ENCODE assay signal across 19 cellular contexts in the genomic region with DNA sequence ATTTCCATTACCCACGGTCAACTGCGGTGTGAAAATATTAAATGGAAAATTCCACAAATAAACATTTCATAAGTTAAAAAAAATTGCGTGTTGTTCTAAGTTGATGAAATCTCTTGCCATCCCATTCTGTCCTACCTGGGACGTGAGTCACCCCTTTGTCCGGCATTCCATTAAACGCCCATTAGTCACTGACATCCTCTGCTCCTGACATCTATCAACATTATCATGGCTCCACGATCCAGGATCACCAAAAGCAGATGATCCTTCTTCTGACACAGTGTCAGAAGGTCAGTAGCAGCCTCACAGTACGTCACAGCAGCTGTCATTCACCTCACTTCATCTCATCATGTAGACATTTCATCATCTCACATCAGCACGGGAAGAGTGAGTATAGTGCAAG.
A peak's percentile ranks its signal among the peaks of the same experiment; 100 is the strongest.
DNase-seq lines count a peak whose midpoint lies in the region; ATAC-seq, FAIRE-seq and TF ChIP-seq lines count a peak whose summit lies in the region.
"Had no signal": no experiment of that assay in that cellular context is flagged by ENCODE, and none has a peak within 500 bp of the region (broad histone marks: within the 10 kb centered on the region; RNA-seq: fewer than 3 reads in every experiment).

No MANE protein-coding gene starts in this region.

- H3K4me1 Mint-ChIP-seq in chondrocyte (ENCODE audit: low read depth), result peaks cover 21% of the 10 kb centered on the region

- peak; percentile 72 for ATAC-seq in HCT116
- no peak for ATAC-seq in left ventricle myocardium superior
- ATAC-seq in HG03520 (IDR thresholded peaks at IDR 0.05; ENCODE audit: unreplicated experiment), result no peak

- no peak overlapping the region for H3K4me3 Mint-ChIP-seq in chondrocyte (ENCODE audit: unreplicated experiment)
- H3K4me3 Mint-ChIP-seq: brain, neural progenitor cell had no signal

- H3K4me2 ChIP-seq in HCT116 (ENCODE audit: low read length), result peak overlapping the region; percentile 66
- H3K4me2 ChIP-seq: hepatocyte, neural progenitor cell had no signal

- H4K20me1 ChIP-seq in HCT116 (ENCODE audit: insufficient read depth), result no peaks in the 10 kb centered on the region

- POLR2A ChIA-PET in HCT116 (lab: Charles Lee), result no interaction called here

- TF ChIP-seq CTCF in HCT116 (IDR thresholded peaks at IDR 0.05 in 2 of 3, conservative IDR thresholded peaks at IDR 0.05 in 1 of 3; ENCODE audit: borderline replicate concordance in 1 of 3, insufficient read depth in 1 of 3, low read depth in 2 of 3, low read length in 2 of 3) (no peak), chondrocyte (IDR thresholded peaks at IDR 0.05) (no peak)

- 0 out of 4 replicates have a peak overlapping the region, but pooled peaks of 1 of the 2 experiments have one; percentile 27 for H3K4me3 ChIP-seq in HCT116 (replicated peaks in 1 of 2; ENCODE audit: low read depth in 1 of 2, low read length in 2 of 2)
- H3K4me3 ChIP-seq: hepatocyte, neural progenitor cell, right atrium auricular region had no signal

- peak; percentile 57 for FAIRE-seq in RCC 7860 (lab: Jason Lieb, UNC)
- FAIRE-seq: G401.6 had no signal

- H3K36me3 Mint-ChIP-seq in chondrocyte (ENCODE audit: low read depth), result peaks cover 17% of the 10 kb centered on the region

- RAD21 ChIA-PET in HCT116 (lab: Charles Lee; ENCODE audit: low non-redundant PET in 1 of 2, low total read pairs in 2 of 2, uncharacterized antibody in 2 of 2, unreplicated experiment in 2 of 2), result no interaction called here

- TF ChIP-seq RAD21 in HCT116 (IDR thresholded peaks at IDR 0.05; ENCODE audit: low read depth), result 0 out of 2 replicates have a peak, but pooled peaks have one; percentile 18

- H3K27ac Mint-ChIP-seq in chondrocyte (ENCODE audit: unreplicated experiment), result peak overlapping the region; percentile 69
- H3K27ac Mint-ChIP-seq: brain, neural progenitor cell had no signal

- peaks cover 4% of the 10 kb centered on the region for H3K9me3 Mint-ChIP-seq in chondrocyte (ENCODE audit: low read depth)

- H3K36me3 ChIP-seq in HCT116 (ENCODE audit: control insufficient read depth in 1 of 2, insufficient read depth in 2 of 2, low read length in 2 of 2), result peaks cover 0 to 9% of the 10 kb centered on the region in 2 experiments; a peak in 1 of 4 replicates
- H3K36me3 ChIP-seq: neural progenitor cell, right atrium auricular region had no signal

- intact Hi-C loops in HCT116 (cut with micrococcal nuclease) (loop anchor here (5.0 kb wide), 1 partner anchor 124 kb away; the partner anchor contains the start of gene ZNF827), left ventricle myocardium superior (cut with micrococcal nuclease) (no loop called here)

- no peaks in the 10 kb centered on the region for H3K27me3 ChIP-seq in HCT116 (ENCODE audit: insufficient read depth, low read length)
- H3K27me3 ChIP-seq: hepatocyte, neural progenitor cell, right atrium auricular region had no signal

- no TSS peak for BruUV-seq in HCT116 (replicated peaks; lab: Mats Ljungman, UMichigan)

- H3K9me2 ChIP-seq in HCT116 (ENCODE audit: insufficient read depth), result no peaks in the 10 kb centered on the region

- no peaks in the 10 kb centered on the region for H3K79me2 ChIP-seq in HCT116 (ENCODE audit: insufficient read depth, low read length)
- H3K79me2 ChIP-seq: hepatocyte had no signal

- H3K27ac ChIP-seq in HCT116 (ENCODE audit: low read depth, low read length), result peak overlapping the region; percentile 72
- H3K27ac ChIP-seq: hepatocyte, neural progenitor cell, right atrium auricular region had no signal

- H2AFZ ChIP-seq in HCT116 (ENCODE audit: low read depth, low read length, poor library complexity, severe bottlenecking), result no peak overlapping the region
- H2AFZ ChIP-seq: hepatocyte, neural progenitor cell had no signal

- peaks cover 28 to 72% of the 10 kb centered on the region in 2 experiments for H3K4me1 ChIP-seq in HCT116 (ENCODE audit: control insufficient read depth in 1 of 2, insufficient read depth in 2 of 2, low read length in 2 of 2)
- H3K4me1 ChIP-seq: neural progenitor cell had no signal

- no peaks in the 10 kb centered on the region for H3K27me3 Mint-ChIP-seq in chondrocyte (ENCODE audit: low read depth)

- CTCF ChIA-PET in HCT116 (lab: Charles Lee), result no interaction called here

- DNase-seq in HCT116 (ENCODE audit: low read depth, low spot score), result peak; percentile 93
- DNase-seq in RCC 7860 (ENCODE audit: low spot score), result peak; percentile 58
- DNase-seq in chondrocyte (ENCODE audit: low spot score), result no peak
- DNase-seq in lung microvascular endothelial cell (ENCODE audit: low read depth in 2 of 2), result peak; percentile 80 to 97
- DNase-seq in left ventricle myocardium superior, result no peak
- DNase-seq in amygdala (lab: John Stamatoyannopoulos, UW), result no peak
- DNase-seq: activated CD4-positive, alpha-beta T cell treated with anti-CD3 and anti-CD28 coated beads, Interleukin-2, amount 50 U/mL, for 1 hour; activated naive CD4-positive, alpha-beta T cell treated with anti-CD3 and anti-CD28 coated beads, Interleukin-2, amount 50 U/mL, for 16 hours; activated T-cell treated with anti-CD3 and anti-CD28 coated beads for 4 hours; Caco-2; midbrain; MV-4-11; NCI-H526 had no signal

- no peaks in the 10 kb centered on the region for H3K9me3 ChIP-seq in HCT116 (ENCODE audit: control insufficient read depth in 1 of 2, insufficient read depth in 1 of 2, low read depth in 1 of 2, low read length in 2 of 2)

- no peak for TF ChIP-seq POLR2A in HCT116 (IDR thresholded peaks at IDR 0.05; ENCODE audit: borderline replicate concordance, extremely low read depth, insufficient read depth, insufficient read length)

- H3K9ac ChIP-seq in HCT116 (ENCODE audit: low read length), result no peak overlapping the region
- H3K9ac ChIP-seq: neural progenitor cell had no signal

TF ChIP-seq in HCT116, 20 proteins besides CTCF, POLR2A, EP300 and RAD21 (continues in another document):
- TF ChIP-seq JUND (IDR thresholded peaks at IDR 0.05) (peak; percentile 93), EGR1 (IDR thresholded peaks at IDR 0.05; ENCODE audit: low read depth) (0 out of 2 replicates have a peak, but pooled peaks have one; percentile 10), EZH2 (IDR thresholded peaks at IDR 0.05) (no peak), CEBPB (IDR thresholded peaks at IDR 0.05; ENCODE audit: low read depth) (peak; percentile 96), SRF (IDR thresholded peaks at IDR 0.05; ENCODE audit: low read depth) (peak; percentile 76), POLR2AphosphoS5 (IDR thresholded peaks at IDR 0.05; ENCODE audit: low read depth, low read length) (peak; percentile 55), ZBTB33 (IDR thresholded peaks at IDR 0.05; ENCODE audit: extremely low read depth, insufficient replicate concordance, low read length) (no peak), SP1 (IDR thresholded peaks at IDR 0.05; ENCODE audit: low read depth) (peak; percentile 97), EZH2phosphoT487 (IDR thresholded peaks at IDR 0.05; ENCODE audit: borderline replicate concordance) (no peak), YY1 (IDR thresholded peaks at IDR 0.05; ENCODE audit: extremely low read depth, insufficient replicate concordance, low read depth, low read length) (peak; percentile 60), SIN3A (IDR thresholded peaks at IDR 0.05; ENCODE audit: low read depth) (peak; percentile 90), ZFX (IDR thresholded peaks at IDR 0.05) (no peak), ZNF274 (IDR thresholded peaks at IDR 0.05; ENCODE audit: low read depth, low read length) (no peak)
- TF ChIP-seq, protein P1, sequence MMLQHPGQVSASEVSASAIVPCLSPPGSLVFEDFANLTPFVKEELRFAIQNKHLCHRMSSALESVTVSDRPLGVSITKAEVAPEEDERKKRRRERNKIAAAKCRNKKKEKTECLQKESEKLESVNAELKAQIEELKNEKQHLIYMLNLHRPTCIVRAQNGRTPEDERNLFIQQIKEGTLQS (IDR thresholded peaks at IDR 0.05), result peak; percentile 86
- TF ChIP-seq, protein P2, sequence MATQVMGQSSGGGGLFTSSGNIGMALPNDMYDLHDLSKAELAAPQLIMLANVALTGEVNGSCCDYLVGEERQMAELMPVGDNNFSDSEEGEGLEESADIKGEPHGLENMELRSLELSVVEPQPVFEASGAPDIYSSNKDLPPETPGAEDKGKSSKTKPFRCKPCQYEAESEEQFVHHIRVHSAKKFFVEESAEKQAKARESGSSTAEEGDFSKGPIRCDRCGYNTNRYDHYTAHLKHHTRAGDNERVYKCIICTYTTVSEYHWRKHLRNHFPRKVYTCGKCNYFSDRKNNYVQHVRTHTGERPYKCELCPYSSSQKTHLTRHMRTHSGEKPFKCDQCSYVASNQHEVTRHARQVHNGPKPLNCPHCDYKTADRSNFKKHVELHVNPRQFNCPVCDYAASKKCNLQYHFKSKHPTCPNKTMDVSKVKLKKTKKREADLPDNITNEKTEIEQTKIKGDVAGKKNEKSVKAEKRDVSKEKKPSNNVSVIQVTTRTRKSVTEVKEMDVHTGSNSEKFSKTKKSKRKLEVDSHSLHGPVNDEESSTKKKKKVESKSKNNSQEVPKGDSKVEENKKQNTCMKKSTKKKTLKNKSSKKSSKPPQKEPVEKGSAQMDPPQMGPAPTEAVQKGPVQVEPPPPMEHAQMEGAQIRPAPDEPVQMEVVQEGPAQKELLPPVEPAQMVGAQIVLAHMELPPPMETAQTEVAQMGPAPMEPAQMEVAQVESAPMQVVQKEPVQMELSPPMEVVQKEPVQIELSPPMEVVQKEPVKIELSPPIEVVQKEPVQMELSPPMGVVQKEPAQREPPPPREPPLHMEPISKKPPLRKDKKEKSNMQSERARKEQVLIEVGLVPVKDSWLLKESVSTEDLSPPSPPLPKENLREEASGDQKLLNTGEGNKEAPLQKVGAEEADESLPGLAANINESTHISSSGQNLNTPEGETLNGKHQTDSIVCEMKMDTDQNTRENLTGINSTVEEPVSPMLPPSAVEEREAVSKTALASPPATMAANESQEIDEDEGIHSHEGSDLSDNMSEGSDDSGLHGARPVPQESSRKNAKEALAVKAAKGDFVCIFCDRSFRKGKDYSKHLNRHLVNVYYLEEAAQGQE (IDR thresholded peaks at IDR 0.05; ENCODE audit: low read depth), result no peak

Comparison
In these comparisons a context has a peak if more than half of its experiments do, and no peak if none do; other contexts are left out.
1. DNase-seq: peak in HCT116 (single experiment), RCC 7860 (single experiment) and lung microvascular endothelial cell (2 of 2); none in chondrocyte (single experiment), left ventricle myocardium superior (single experiment) and amygdala (0 of 56).